ENCODE assay signal across 29 cellular contexts in genomic region chr14:67652189-67652588, GRCh38. TPM values are rescaled to one million over a fixed set of nuclear protein-coding genes. Genes with fewer than 3 reads are reported as not detected.
"Had no signal": no experiment of that assay in that cellular context is flagged by ENCODE, and none has a peak within 500 bp of the region (broad histone marks: within the 10 kb centered on the region; RNA-seq: fewer than 3 reads in every experiment).

No MANE protein-coding gene starts in this region.

- H3K4me3 ChIP-seq: gastrocnemius medialis, heart left ventricle, hepatocyte, lung, right lobe of liver, smooth muscle cell, stomach, thyroid gland, vagina had no signal

- ATAC-seq: effector memory CD8-positive, alpha-beta T cell; gastrocnemius medialis; heart left ventricle; left lobe of liver; natural killer cell treated with Interleukin-12 subunit alpha and Interleukin-12 subunit beta and Interleukin-15 and Interleukin-18, amount 100 ng/mL, for 72 hours; right lobe of liver had no signal

- H3K27ac Mint-ChIP-seq: memory B cell; naive B cell; natural killer cell treated with Interleukin-12 subunit alpha and Interleukin-12 subunit beta and Interleukin-15 and Interleukin-18, amount 100 ng/mL, for 72 hours; progenitor cell of endocrine pancreas had no signal

- H3K4me1 Mint-ChIP-seq: memory B cell, naive B cell, neural crest cell had no signal

- H3K9me3 ChIP-seq: gastrocnemius medialis, heart left ventricle, neutrophil, right lobe of liver, stomach, thyroid gland, vagina had no signal

- H3K4me3 Mint-ChIP-seq: effector memory CD8-positive, alpha-beta T cell; memory B cell; naive B cell; natural killer cell treated with Interleukin-12 subunit alpha and Interleukin-12 subunit beta and Interleukin-15 and Interleukin-18, amount 100 ng/mL, for 72 hours; neural crest cell had no signal

- H3K9me3 Mint-ChIP-seq: effector memory CD8-positive, alpha-beta T cell; memory B cell; naive B cell; natural killer cell treated with Interleukin-12 subunit alpha and Interleukin-12 subunit beta and Interleukin-15 and Interleukin-18, amount 100 ng/mL, for 72 hours; neural crest cell had no signal

- H3K27ac ChIP-seq: heart left ventricle, hepatocyte, neutrophil, right lobe of liver, stomach, vagina had no signal

- H3K27me3 ChIP-seq: gastrocnemius medialis, heart left ventricle, hepatocyte, neutrophil, right lobe of liver, stomach, thyroid gland, vagina had no signal

- DNase-seq: cortex of kidney; effector memory CD8-positive, alpha-beta T cell; foreskin fibroblast; gastrocnemius medialis; heart left ventricle; kidney; naive B cell; right lobe of liver; stimulated activated CD4-positive, alpha-beta T cell treated with anti-CD3 and anti-CD28 coated beads, Interleukin-12 subunit alpha, Interleukin-12 subunit beta, amount 100 ng/mL, for 4 hours; stimulated activated CD4-positive, alpha-beta T cell treated with anti-CD3 and anti-CD28 coated beads, Interleukin-1b, Interleukin-23, amount 100 ng/mL, for 48 hours; stimulated activated CD4-positive, alpha-beta T cell treated with anti-CD3 and anti-CD28 coated beads, Interleukin-4, amount 100 ng/mL, for 1 hour; stimulated activated CD8-positive, alpha-beta memory T cell treated with anti-CD3 and anti-CD28 coated beads, Interleukin-4, amount 100 ng/mL, for 48 hours; stimulated activated naive CD4-positive, alpha-beta T cell treated with Interleukin-2 at 50 U/mL for 16 hours; stomach; thyroid gland; trophoblast cell had no signal

- H3K27me3 Mint-ChIP-seq: effector memory CD8-positive, alpha-beta T cell; memory B cell; naive B cell; natural killer cell treated with Interleukin-12 subunit alpha and Interleukin-12 subunit beta and Interleukin-15 and Interleukin-18, amount 100 ng/mL, for 72 hours; progenitor cell of endocrine pancreas had no signal

RNA-seq across cellular contexts. Expression of gene RDH12, which starts 49.5 kb away (rescaled TPM):
- total RNA-seq: dermis microvascular lymphatic vessel endothelial cell; glomerular endothelial cell; heart left ventricle; mononuclear cell; natural killer cell treated with Interleukin-12 subunit alpha and Interleukin-12 subunit beta and Interleukin-15 and Interleukin-18, amount 100 ng/mL, for 72 hours; neural crest cell had no signal
